In genomic region chr2:134232461-134232860, GRCh38 we compare ENCODE assay signal across 11 cellular contexts. TPM values are rescaled to one million over a fixed set of nuclear protein-coding genes. Genes with fewer than 3 reads are reported as not detected.
DNase-seq lines count a peak whose midpoint lies in the region; ATAC-seq, FAIRE-seq and TF ChIP-seq lines count a peak whose summit lies in the region.
"Had no signal": no experiment of that assay in that cellular context is flagged by ENCODE, and none has a peak within 500 bp of the region (broad histone marks: within the 10 kb centered on the region; RNA-seq: fewer than 3 reads in every experiment).

No MANE protein-coding gene starts in this region.

- peak overlapping the region; percentile 83 for H3K27ac Mint-ChIP-seq in CD4-positive, alpha-beta T cell

- no peak for TF ChIP-seq CTCF in CD4-positive, alpha-beta T cell (IDR thresholded peaks at IDR 0.05)
- no peak for TF ChIP-seq CTCF in RWPE2 (IDR thresholded peaks at IDR 0.05; ENCODE audit: poor library complexity, severe bottlenecking)

- in situ Hi-C loops in HAP-1 (cut with MboI; ENCODE audit: low sequenced_read_pairs) = loop anchor here (10.0 kb wide), 1 partner anchor 108 kb away; no protein-coding TSS in a partner anchor

- H3K27ac ChIP-seq in CD4-positive, alpha-beta T cell (ENCODE audit: low read depth, low read length) = peak overlapping the region; percentile 62
- peak overlapping the region; percentile 60 for H3K27ac ChIP-seq in RWPE2 (ENCODE audit: poor library complexity, severe bottlenecking)

- H3K36me3 ChIP-seq in RWPE2 (ENCODE audit: low read depth) (no peaks in the 10 kb centered on the region), HAP-1 (replicated peaks) (no peaks in the 10 kb centered on the region)
- H3K36me3 ChIP-seq: pancreas had no signal

- peaks cover 11% of the 10 kb centered on the region for H3K9me3 ChIP-seq in CD4-positive, alpha-beta T cell (ENCODE audit: control insufficient read depth, low read length)
- H3K9me3 ChIP-seq in RWPE2 (ENCODE audit: severe bottlenecking) (no peaks in the 10 kb centered on the region), HAP-1 (peaks cover 7% of the 10 kb centered on the region)
- H3K9me3 ChIP-seq: pancreas had no signal

- intact Hi-C loops in CD4-positive, alpha-beta T cell (cut with DNase I, micrococcal nuclease) = loop anchor here in 1 of 2 experiments (2.0 kb wide), 1 partner anchor 14 kb away; no protein-coding TSS in a partner anchor
- intact Hi-C loops in left colon (cut with DNase I, micrococcal nuclease) = no loop called here

- H3K4me1 ChIP-seq in RWPE2 (ENCODE audit: insufficient read depth, poor library complexity, severe bottlenecking) = peaks cover 17% of the 10 kb centered on the region
- H3K4me1 ChIP-seq in HAP-1 = peaks cover 6% of the 10 kb centered on the region

- H3K27me3 ChIP-seq in CD4-positive, alpha-beta T cell (ENCODE audit: control insufficient read depth, insufficient read depth, low read length) = no peaks in the 10 kb centered on the region
- H3K27me3 ChIP-seq in RWPE2 (ENCODE audit: insufficient read depth, poor library complexity, severe bottlenecking) (no peaks in the 10 kb centered on the region), HAP-1 (ENCODE audit: low read depth) (no peaks in the 10 kb centered on the region)
- H3K27me3 ChIP-seq: pancreas had no signal

- H3K4me3 Mint-ChIP-seq in CD4-positive, alpha-beta T cell = peak overlapping the region; percentile 52

- no peaks in the 10 kb centered on the region for H3K27me3 Mint-ChIP-seq in CD4-positive, alpha-beta T cell

- POLR2A ChIA-PET in CD4-positive, alpha-beta T cell (lab: Charles Lee) = interaction anchor here (1.0 to 1.4 kb wide), 3 partner anchors 25 to 74 kb away, joined by 3 to 4 read pairs (median 3); no protein-coding TSS in a partner anchor

- peaks cover 88% of the 10 kb centered on the region for H3K4me1 Mint-ChIP-seq in CD4-positive, alpha-beta T cell (ENCODE audit: low read depth)

- no peak overlapping the region for H3K4me3 ChIP-seq in RWPE2 (ENCODE audit: severe bottlenecking)
- no peak overlapping the region for H3K4me3 ChIP-seq in HAP-1
- H3K4me3 ChIP-seq: pancreas had no signal

- CTCF ChIA-PET in CD4-positive, alpha-beta T cell (lab: Charles Lee) = interaction anchor here (1.4 to 1.5 kb wide), 2 partner anchors 13 to 114 kb away, joined by 4 read pairs; no protein-coding TSS in a partner anchor

- H3K9me3 Mint-ChIP-seq in CD4-positive, alpha-beta T cell = peaks cover 13% of the 10 kb centered on the region

- peaks cover 6% of the 10 kb centered on the region for H3K36me3 Mint-ChIP-seq in CD4-positive, alpha-beta T cell (ENCODE audit: low read depth)

- DNase-seq in CD4-positive, alpha-beta T cell = no peak
- no peak for DNase-seq in GM19239 (ENCODE audit: insufficient read length, low spot score)
- DNase-seq in RWPE2 (ENCODE audit: low spot score) = no peak
- DNase-seq in left colon = no peak
- no peak for DNase-seq in islet precursor cell
- DNase-seq in HAP-1 (ENCODE audit: low spot score in 2 of 2) = no peak
- no peak for DNase-seq in pons (ENCODE audit: low spot score)
- DNase-seq: DMS 273 treated with DMSO at 0.1 percent for 48 hours, NCI-H345, pancreas had no signal

- ATAC-seq in CD4-positive, alpha-beta T cell (ENCODE audit: poor library complexity) = peak; percentile 66
- ATAC-seq in RWPE2 (ENCODE audit: low read depth) (peak; percentile 26; the same call in 2 of the 3 replicates), left colon (peak; percentile 52), GM19035 (IDR thresholded peaks at IDR 0.05; ENCODE audit: unreplicated experiment) (no peak)

- FAIRE-seq in GM19239 (lab: Jason Lieb, UNC) = peak; percentile 66
- FAIRE-seq: pancreas had no signal

RNA-seq across cellular contexts. Expression of gene MGAT5, which starts 21.4 kb away (rescaled TPM):
- total RNA-seq in CD4-positive, alpha-beta T cell = 10 to 100 TPM; 77.5 to 77.8 TPM
- 10 to 100 TPM; 62.1 to 93.6 TPM for total RNA-seq in left colon
